In the genomic region with DNA sequence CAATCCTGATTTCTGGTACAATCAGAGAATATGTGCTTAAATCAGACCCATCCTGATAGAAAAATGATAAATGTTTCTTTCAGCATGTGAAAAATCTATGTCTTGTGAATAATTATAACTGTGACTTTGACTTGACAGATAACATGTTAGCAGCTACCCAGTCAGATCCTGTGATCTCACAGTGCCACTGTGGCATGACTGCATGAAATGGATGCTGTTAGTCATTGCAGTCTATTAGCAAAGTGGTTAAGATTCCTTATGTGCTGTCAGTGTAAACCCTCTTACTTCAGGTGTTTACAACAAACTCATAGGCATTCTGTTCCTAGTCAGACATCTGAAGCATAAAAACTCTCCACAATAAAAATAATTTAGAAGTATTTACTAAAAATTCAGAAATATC, we compare ENCODE assay signal across 13 cellular contexts.
A peak's percentile ranks its signal among the peaks of the same experiment; 100 is the strongest.
DNase-seq lines count a peak whose midpoint lies in the region; ATAC-seq, FAIRE-seq and TF ChIP-seq lines count a peak whose summit lies in the region.
"Had no signal": no experiment of that assay in that cellular context is flagged by ENCODE, and none has a peak within 500 bp of the region (broad histone marks: within the 10 kb centered on the region; RNA-seq: fewer than 3 reads in every experiment).

No MANE protein-coding gene starts in this region.

- H2BK5ac ChIP-seq in mesendoderm (ENCODE audit: low read length), result no peak overlapping the region

- H3K9ac ChIP-seq in astrocyte (ENCODE audit: low read length), result no peak overlapping the region
- H3K9ac ChIP-seq in mesendoderm (ENCODE audit: low read length), result no peak overlapping the region

- no peaks in the 10 kb centered on the region for H3K36me3 Mint-ChIP-seq in astrocyte (ENCODE audit: low read depth, unreplicated experiment)
- H3K36me3 Mint-ChIP-seq: natural killer cell treated with Interleukin-12 subunit alpha and Interleukin-12 subunit beta and Interleukin-15 and Interleukin-18, amount 100 ng/mL, for 72 hours; stimulated activated effector memory CD8-positive, alpha-beta T cell treated with anti-CD3 and anti-CD28 coated beads, Interleukin-12 subunit alpha, Interleukin-12 subunit beta, amount 100 ng/mL, for 72 hours had no signal

- H3K79me2 ChIP-seq in astrocyte (ENCODE audit: insufficient read depth, low read length) (no peaks in the 10 kb centered on the region), mesendoderm (ENCODE audit: control insufficient read depth, insufficient read depth, low read length) (no peaks in the 10 kb centered on the region)

- H2BK120ac ChIP-seq in mesendoderm (ENCODE audit: low read depth, low read length), result no peak overlapping the region

- H3K56ac ChIP-seq in mesendoderm (ENCODE audit: low read length), result no peak overlapping the region

- TF ChIP-seq CTCF in astrocyte (IDR thresholded peaks at IDR 0.05; ENCODE audit: insufficient read depth, low read depth, low read length), result no peak

- H3K4ac ChIP-seq in mesendoderm (ENCODE audit: low read depth, low read length), result no peak overlapping the region

- H4K5ac ChIP-seq in mesendoderm (ENCODE audit: low read length), result no peak overlapping the region

- no peaks in the 10 kb centered on the region for H4K20me1 ChIP-seq in astrocyte (ENCODE audit: insufficient read depth, low read length)

- H3K36me3 ChIP-seq in astrocyte (ENCODE audit: insufficient read depth, low read length) (no peaks in the 10 kb centered on the region), mesendoderm (ENCODE audit: control insufficient read depth, insufficient read depth, low read length) (no peaks in the 10 kb centered on the region)

- FAIRE-seq in astrocyte (lab: Jason Lieb, UNC), result peak; percentile 13
- FAIRE-seq: TTC549 had no signal

- H2AFZ ChIP-seq in astrocyte (ENCODE audit: low read depth, low read length), result no peak overlapping the region

- H2AK5ac ChIP-seq in mesendoderm (ENCODE audit: low read length), result no peak overlapping the region

- H3K27me3 Mint-ChIP-seq in astrocyte (ENCODE audit: low read depth, unreplicated experiment), result no peaks in the 10 kb centered on the region
- H3K27me3 Mint-ChIP-seq: central memory CD8-positive, alpha-beta T cell; natural killer cell treated with Interleukin-12 subunit alpha and Interleukin-12 subunit beta and Interleukin-15 and Interleukin-18, amount 100 ng/mL, for 72 hours had no signal

- H3K4me3 Mint-ChIP-seq in astrocyte (ENCODE audit: unreplicated experiment), result no peak overlapping the region
- H3K4me3 Mint-ChIP-seq: central memory CD8-positive, alpha-beta T cell; natural killer cell treated with Interleukin-12 subunit alpha and Interleukin-12 subunit beta and Interleukin-15 and Interleukin-18, amount 100 ng/mL, for 72 hours; stimulated activated effector memory CD8-positive, alpha-beta T cell treated with anti-CD3 and anti-CD28 coated beads, Interleukin-12 subunit alpha, Interleukin-12 subunit beta, amount 100 ng/mL, for 72 hours had no signal

- H3K4me1 ChIP-seq in astrocyte (ENCODE audit: insufficient read depth, low read length) (no peaks in the 10 kb centered on the region), mesendoderm (ENCODE audit: control insufficient read depth, low read depth, low read length) (no peaks in the 10 kb centered on the region)

- no peak overlapping the region for H4K8ac ChIP-seq in mesendoderm (ENCODE audit: low read depth, low read length)

- H3K79me1 ChIP-seq in mesendoderm (ENCODE audit: low read length), result no peaks in the 10 kb centered on the region

- H3K23ac ChIP-seq in mesendoderm (ENCODE audit: low read length), result no peak overlapping the region

- H3K27ac ChIP-seq in astrocyte (ENCODE audit: low read depth, low read length), result no peak overlapping the region
- H3K27ac ChIP-seq in mesendoderm (ENCODE audit: low read depth, low read length), result no peak overlapping the region

- H3K27ac Mint-ChIP-seq in astrocyte (ENCODE audit: unreplicated experiment), result no peak overlapping the region
- H3K27ac Mint-ChIP-seq: natural killer cell treated with Interleukin-12 subunit alpha and Interleukin-12 subunit beta and Interleukin-15 and Interleukin-18, amount 100 ng/mL, for 72 hours; stimulated activated effector memory CD8-positive, alpha-beta T cell treated with anti-CD3 and anti-CD28 coated beads, Interleukin-12 subunit alpha, Interleukin-12 subunit beta, amount 100 ng/mL, for 72 hours had no signal

- no peaks in the 10 kb centered on the region for H3K9me3 ChIP-seq in astrocyte (ENCODE audit: insufficient read depth, low read depth, low read length)

- DNase-seq in GM04503 (ENCODE audit: low read depth) (peak; percentile 28), astrocyte (ENCODE audit: low read depth) (peak; percentile 75), mesendoderm (peak; percentile 14), NCI-H146 treated with DMSO at 0.1 percent for 48 hours (lab: John Stamatoyannopoulos, UW; ENCODE audit: unreplicated experiment) (no peak), NCI-H526 treated with DMSO at 0.1 percent for 48 hours (lab: John Stamatoyannopoulos, UW) (no peak), NCI-H1436 treated with DMSO at 0.1 percent for 48 hours (lab: John Stamatoyannopoulos, UW) (no peak), NCI-H187 (lab: John Stamatoyannopoulos, UW) (no peak)
- DNase-seq: DMS153 had no signal

- H3K9me3 Mint-ChIP-seq in astrocyte (ENCODE audit: unreplicated experiment), result no peaks in the 10 kb centered on the region
- H3K9me3 Mint-ChIP-seq: central memory CD8-positive, alpha-beta T cell; natural killer cell treated with Interleukin-12 subunit alpha and Interleukin-12 subunit beta and Interleukin-15 and Interleukin-18, amount 100 ng/mL, for 72 hours had no signal

- H3K4me1 Mint-ChIP-seq in astrocyte (ENCODE audit: low read depth, unreplicated experiment), result no peaks in the 10 kb centered on the region
- H3K4me1 Mint-ChIP-seq: central memory CD8-positive, alpha-beta T cell; stimulated activated effector memory CD8-positive, alpha-beta T cell treated with anti-CD3 and anti-CD28 coated beads, Interleukin-12 subunit alpha, Interleukin-12 subunit beta, amount 100 ng/mL, for 72 hours had no signal

- ATAC-seq in HG03196 (IDR thresholded peaks at IDR 0.05; ENCODE audit: unreplicated experiment), result peak; percentile 63
- ATAC-seq: natural killer cell treated with Interleukin-12 subunit alpha and Interleukin-12 subunit beta and Interleukin-15 and Interleukin-18, amount 100 ng/mL, for 72 hours; stimulated activated effector memory CD8-positive, alpha-beta T cell treated with anti-CD3 and anti-CD28 coated beads, Interleukin-12 subunit alpha, Interleukin-12 subunit beta, amount 100 ng/mL, for 72 hours had no signal

- H3K4me2 ChIP-seq in astrocyte (ENCODE audit: low read length) (no peak overlapping the region), mesendoderm (ENCODE audit: low read length) (no peak overlapping the region)

- H2BK15ac ChIP-seq in mesendoderm (replicated peaks; ENCODE audit: low read depth), result no peak overlapping the region

- no peak overlapping the region for H3K18ac ChIP-seq in mesendoderm (ENCODE audit: low read length)

- no peak overlapping the region for H3K4me3 ChIP-seq in astrocyte (ENCODE audit: insufficient read depth, low read depth, low read length)
- no peak overlapping the region for H3K4me3 ChIP-seq in mesendoderm (ENCODE audit: low read length)

- H3K27me3 ChIP-seq in astrocyte (ENCODE audit: insufficient read depth, low read length) (no peaks in the 10 kb centered on the region), mesendoderm (ENCODE audit: insufficient read depth, low read length, poor library complexity) (no peaks in the 10 kb centered on the region)

Comparison
In these comparisons a context has a peak if more than half of its experiments do, and no peak if none do; other contexts are left out.
1. DNase-seq: peak in GM04503 (single experiment), astrocyte (single experiment) and mesendoderm (single experiment); none in NCI-H146 treated with DMSO at 0.1 percent for 48 hours (single experiment), NCI-H526 treated with DMSO at 0.1 percent for 48 hours (single experiment), NCI-H1436 treated with DMSO at 0.1 percent for 48 hours (single experiment) and NCI-H187 (0 of 2).